2 cellular contexts compared by ENCODE assay signal in genomic region chr19:55088021-55088451, GRCh38.
TF ChIP-seq lines count a peak whose summit lies in the region.

No MANE protein-coding gene starts in this region.

TF ChIP-seq in HCT116, 20 proteins besides CTCF, POLR2A, EP300 and RAD21:
- no peak for TF ChIP-seq ATF3 (IDR thresholded peaks at IDR 0.05)
- TF ChIP-seq EZH2phosphoT487 (IDR thresholded peaks at IDR 0.05; ENCODE audit: borderline replicate concordance), result no peak

TF ChIP-seq in H1, 55 proteins besides CTCF, POLR2A, EP300 and RAD21:
- TF ChIP-seq HDAC6 (IDR thresholded peaks at IDR 0.05; ENCODE audit: low read depth, low read length) (no peak), MAFK (IDR thresholded peaks at IDR 0.05; ENCODE audit: low read depth, low read length) (no peak), FOSL1 (IDR thresholded peaks at IDR 0.05; ENCODE audit: insufficient read depth, low read depth, low read length) (no peak), PHF8 (conservative IDR thresholded peaks at IDR 0.05; ENCODE audit: low read depth, low read length) (no peak), POLR2AphosphoS5 (IDR thresholded peaks at IDR 0.05; ENCODE audit: low read depth, low read length) (peak; percentile 38; the same call in 1 of the 2 replicates)
